In the genomic region with DNA sequence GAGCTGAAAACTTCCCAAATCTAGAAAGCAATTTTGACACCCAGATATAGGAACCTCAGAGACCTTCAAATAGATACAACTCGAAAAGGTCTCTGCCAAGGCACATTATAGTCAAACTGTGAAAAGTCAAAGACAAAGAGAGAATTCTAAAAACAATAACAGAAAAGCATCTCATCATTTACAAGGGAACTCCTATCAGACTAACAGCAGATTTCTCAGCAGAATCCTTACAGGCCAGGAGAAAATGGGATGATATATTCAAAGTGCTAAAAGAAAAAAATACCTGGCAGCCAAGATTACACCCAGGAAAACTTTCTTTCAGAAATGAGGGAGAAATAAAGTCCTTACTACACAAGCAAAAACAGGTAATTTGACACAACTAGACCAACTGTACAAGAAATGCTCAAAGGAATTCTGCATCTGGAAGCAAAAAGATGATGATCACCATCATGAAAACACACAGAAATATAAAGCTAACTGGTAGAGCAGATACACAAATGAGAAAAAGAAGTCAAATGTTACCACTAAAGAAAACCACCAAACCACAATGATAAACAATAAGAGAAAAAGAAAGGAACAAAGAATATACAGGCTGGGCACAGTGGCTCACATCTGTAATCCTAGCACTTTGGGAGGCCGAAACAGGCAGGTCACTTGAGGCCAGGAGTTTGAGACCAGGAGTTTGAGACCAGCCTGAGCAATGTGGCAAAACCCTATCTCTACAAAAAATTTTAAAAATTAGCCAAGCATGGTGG, we compare ENCODE assay signal across 18 cellular contexts. TPM values are rescaled to one million over a fixed set of nuclear protein-coding genes. Genes with fewer than 3 reads are reported as not detected.
A peak's percentile ranks its signal among the peaks of the same experiment; 100 is the strongest.
DNase-seq lines count a peak whose midpoint lies in the region; ATAC-seq and TF ChIP-seq lines count a peak whose summit lies in the region.
"Had no signal": no experiment of that assay in that cellular context is flagged by ENCODE, and none has a peak within 500 bp of the region (broad histone marks: within the 10 kb centered on the region; RNA-seq: fewer than 3 reads in every experiment).

No MANE protein-coding gene starts in this region.

- H3K27me3 ChIP-seq in CD8-positive, alpha-beta memory T cell (ENCODE audit: insufficient read depth, low read length, poor library complexity, severe bottlenecking): no peaks in the 10 kb centered on the region
- H3K27me3 ChIP-seq in upper lobe of right lung: no peaks in the 10 kb centered on the region
- H3K27me3 ChIP-seq: heart left ventricle had no signal

- peak; percentile 44 for ATAC-seq in activated naive CD4-positive, alpha-beta T cell treated with anti-CD3 and anti-CD28 coated beads, Interleukin-2, amount 50 U/mL, for 72 hours
- no peak for ATAC-seq in naive thymus-derived CD8-positive, alpha-beta T cell
- no peak for ATAC-seq in GM18858 (IDR thresholded peaks at IDR 0.05; ENCODE audit: unreplicated experiment)
- no peak for ATAC-seq in upper lobe of right lung
- ATAC-seq: heart left ventricle, SK-N-SH treated with all-trans-retinoic acid at 6 μM for 48 hours had no signal

- no peaks in the 10 kb centered on the region for H3K36me3 ChIP-seq in CD8-positive, alpha-beta memory T cell (ENCODE audit: insufficient read depth, low read length)
- H3K36me3 ChIP-seq in KOPT-K1 (ENCODE audit: insufficient read depth, low read length) (peaks cover 14% of the 10 kb centered on the region; the same call in 1 of the 2 replicates), upper lobe of right lung (no peaks in the 10 kb centered on the region)

- H3K9me3 Mint-ChIP-seq in CD8-positive, alpha-beta memory T cell: peaks cover 6 to 22% (median 10%) of the 10 kb centered on the region in 5 donors
- H3K9me3 Mint-ChIP-seq in activated naive CD4-positive, alpha-beta T cell treated with anti-CD3 and anti-CD28 coated beads, Interleukin-2, amount 50 U/mL, for 72 hours: peaks cover 8 to 28% of the 10 kb centered on the region in 2 donors
- H3K9me3 Mint-ChIP-seq in naive thymus-derived CD8-positive, alpha-beta T cell: peaks cover 0 to 38% (median 16%) of the 10 kb centered on the region in 9 donors

- intact Hi-C loops in upper lobe of right lung (cut with DNase I): no loop called here

- H3K4me1 ChIP-seq in CD8-positive, alpha-beta memory T cell (ENCODE audit: insufficient read depth, low read length): peaks cover 18% of the 10 kb centered on the region
- no peaks in the 10 kb centered on the region for H3K4me1 ChIP-seq in upper lobe of right lung

- H3K9me3 ChIP-seq in CD8-positive, alpha-beta memory T cell (ENCODE audit: low read length): peaks cover 3% of the 10 kb centered on the region
- H3K9me3 ChIP-seq in KOPT-K1 (ENCODE audit: insufficient read depth, low read length, poor library complexity, severe bottlenecking) (peaks cover 7% of the 10 kb centered on the region), upper lobe of right lung (no peaks in the 10 kb centered on the region)

- CTCF ChIA-PET in CD8-positive, alpha-beta memory T cell (lab: Charles Lee): no interaction called here

- peaks cover 63 to 84% (median 77%) of the 10 kb centered on the region in 3 donors for H3K4me1 Mint-ChIP-seq in CD8-positive, alpha-beta memory T cell
- peaks cover 32 to 82% (median 72%) of the 10 kb centered on the region in 4 donors for H3K4me1 Mint-ChIP-seq in naive thymus-derived CD8-positive, alpha-beta T cell

- TF ChIP-seq CTCF in upper lobe of right lung (IDR thresholded peaks at IDR 0.05): no peak

- H3K4me3 ChIP-seq in CD8-positive, alpha-beta memory T cell (ENCODE audit: low read length): no peak overlapping the region
- no peak overlapping the region for H3K4me3 ChIP-seq in upper lobe of right lung
- H3K4me3 ChIP-seq: coronary artery, heart left ventricle had no signal

- H3K27me3 Mint-ChIP-seq in CD8-positive, alpha-beta memory T cell: peaks cover 0 to 4% of the 10 kb centered on the region in 2 donors
- H3K27me3 Mint-ChIP-seq in naive thymus-derived CD8-positive, alpha-beta T cell: no peaks in the 10 kb centered on the region

- H3K27ac ChIP-seq in CD8-positive, alpha-beta memory T cell (ENCODE audit: low read depth, low read length): no peak overlapping the region
- H3K27ac ChIP-seq in KOPT-K1 (ENCODE audit: low read depth, low read length, poor library complexity, severe bottlenecking) (peak overlapping the region; percentile 11), upper lobe of right lung (no peak overlapping the region)
- H3K27ac ChIP-seq: coronary artery, heart left ventricle had no signal

- POLR2A ChIA-PET in CD8-positive, alpha-beta memory T cell (lab: Charles Lee): interaction anchor here (0.6 kb wide), 2 partner anchors 12 to 73 kb away, joined by 3 read pairs; no protein-coding TSS in a partner anchor
- POLR2A ChIA-PET in naive thymus-derived CD8-positive, alpha-beta T cell (lab: Charles Lee): interaction anchor here (0.7 kb wide), 1 partner anchor 51 kb away, joined by 3 read pairs; a partner anchor contains a TSS

- H3K36me3 Mint-ChIP-seq in CD8-positive, alpha-beta memory T cell: peaks cover 23 to 53% (median 47%) of the 10 kb centered on the region in 3 donors
- peaks cover 32 to 69% of the 10 kb centered on the region in 2 donors for H3K36me3 Mint-ChIP-seq in activated naive CD4-positive, alpha-beta T cell treated with anti-CD3 and anti-CD28 coated beads, Interleukin-2, amount 50 U/mL, for 72 hours
- peaks cover 29 to 53% (median 50%) of the 10 kb centered on the region in 3 donors for H3K36me3 Mint-ChIP-seq in naive thymus-derived CD8-positive, alpha-beta T cell

- H3K4me3 Mint-ChIP-seq in CD8-positive, alpha-beta memory T cell: peak overlapping the region in 6 of 7 donors; percentile 26 to 72 (median 56)
- peak overlapping the region in 8 of 10 donors; percentile 4 to 57 (median 40) for H3K4me3 Mint-ChIP-seq in naive thymus-derived CD8-positive, alpha-beta T cell

- peak overlapping the region in 7 of 8 donors; percentile 10 to 86 (median 67) for H3K27ac Mint-ChIP-seq in CD8-positive, alpha-beta memory T cell
- H3K27ac Mint-ChIP-seq in activated naive CD4-positive, alpha-beta T cell treated with anti-CD3 and anti-CD28 coated beads, Interleukin-2, amount 50 U/mL, for 72 hours: peak overlapping the region; percentile 57 to 80
- peak overlapping the region in 6 of 10 donors; percentile 28 to 83 (median 58) for H3K27ac Mint-ChIP-seq in naive thymus-derived CD8-positive, alpha-beta T cell

- no peak for DNase-seq in CD8-positive, alpha-beta memory T cell
- DNase-seq in activated naive CD4-positive, alpha-beta T cell treated with anti-CD3 and anti-CD28 coated beads, Interleukin-2, amount 50 U/mL, for 72 hours (ENCODE audit: low spot score in 2 of 2): no peak
- DNase-seq in naive thymus-derived CD8-positive, alpha-beta T cell: no peak
- no peak for DNase-seq in T1000 (lab: John Stamatoyannopoulos, UW)
- no peak for DNase-seq in upper lobe of right lung
- DNase-seq: activated CD8-positive, alpha-beta memory T cell treated with anti-CD3 and anti-CD28 coated beads, Interleukin-2, amount 50 U/mL, for 48 hours; HCEC 1CT; heart left ventricle; Karpas-422; kidney; midbrain; NCI-H187; NCI-H510A treated with DMSO at 0.1 percent for 48 hours; stimulated activated CD4-positive, alpha-beta T cell treated with anti-CD3 and anti-CD28 coated beads, Interleukin-4, amount 100 ng/mL, for 4 hours had no signal

RNA-seq across cellular contexts. Expression of a gene that starts 50.4 kb away (rescaled TPM):
- 10 to 100 TPM; 81.6 to 86.6 TPM for total RNA-seq in CD8-positive, alpha-beta memory T cell
- polyA plus RNA-seq in CD8-positive, alpha-beta memory T cell: 120 TPM
- total RNA-seq in activated naive CD4-positive, alpha-beta T cell treated with anti-CD3 and anti-CD28 coated beads, Interleukin-2, amount 50 U/mL, for 72 hours: 10 to 100 TPM; 78.8 to 92.8 TPM
- 100 to 1,000 TPM; 136 to 150 TPM for total RNA-seq in naive thymus-derived CD8-positive, alpha-beta T cell
- polyA plus RNA-seq in naive thymus-derived CD8-positive, alpha-beta T cell: 100 to 1,000 TPM in 1 of 3 donors, 10 to 100 TPM in 2; 96.4 to 108 (median 98.8) TPM
- 139 TPM for total RNA-seq in upper lobe of right lung

Comparison
In these comparisons a context has a peak if more than half of its experiments do, and no peak if none do; other contexts are left out.
1. ATAC-seq: peak in activated naive CD4-positive, alpha-beta T cell treated with anti-CD3 and anti-CD28 coated beads, Interleukin-2, amount 50 U/mL, for 72 hours (2 of 2); none in naive thymus-derived CD8-positive, alpha-beta T cell (0 of 2), GM18858 (single experiment) and upper lobe of right lung (single experiment).
2. Peak in every context shown above with its lines, with median percentiles within 50 percentile points of each other: H3K27ac Mint-ChIP-seq.